Comparison of ENCODE assay signal across 8 cellular contexts in genomic region chr12:68613209-68613904, GRCh38. TPM values are rescaled to one million over a fixed set of nuclear protein-coding genes. Genes with fewer than 3 reads are reported as not detected.
A peak's percentile ranks its signal among the peaks of the same experiment; 100 is the strongest.
DNase-seq lines count a peak whose midpoint lies in the region; ATAC-seq lines count a peak whose summit lies in the region.

No MANE protein-coding gene starts in this region.

- peaks cover 71% of the 10 kb centered on the region for H3K36me3 Mint-ChIP-seq in activated T-helper 17 cell treated with anti-CD3 and anti-CD28 coated beads, Interleukin-2, amount 50 U/mL, for 72 hours (ENCODE audit: low read depth)
- H3K36me3 Mint-ChIP-seq in immature natural killer cell = peaks cover 21 to 24% (median 21%) of the 10 kb centered on the region in 3 donors
- peaks cover 13 to 28% of the 10 kb centered on the region in 2 donors for H3K36me3 Mint-ChIP-seq in stimulated activated naive B cell treated with anti-CD40 and anti-IgM and Interleukin-4, amounts not matched to agents 10 μg/mL and 1 μg/mL and 100 μg/mL, for 72 hours

- H3K27me3 Mint-ChIP-seq in activated T-helper 17 cell treated with anti-CD3 and anti-CD28 coated beads, Interleukin-2, amount 50 U/mL, for 72 hours = no peaks in the 10 kb centered on the region
- H3K27me3 Mint-ChIP-seq in immature natural killer cell (ENCODE audit: low read depth in 3 of 3) = peaks cover 12 to 29% (median 16%) of the 10 kb centered on the region in 3 donors
- no peaks in the 10 kb centered on the region for H3K27me3 Mint-ChIP-seq in stimulated activated naive B cell treated with anti-CD40 and anti-IgM and Interleukin-4, amounts not matched to agents 10 μg/mL and 1 μg/mL and 100 μg/mL, for 72 hours

- peaks cover 25% of the 10 kb centered on the region for H3K4me1 Mint-ChIP-seq in activated T-helper 17 cell treated with anti-CD3 and anti-CD28 coated beads, Interleukin-2, amount 50 U/mL, for 72 hours
- H3K4me1 Mint-ChIP-seq in immature natural killer cell = peaks cover 61 to 66% of the 10 kb centered on the region in 2 donors
- H3K4me1 Mint-ChIP-seq in stimulated activated naive B cell treated with anti-CD40 and anti-IgM and Interleukin-4, amounts not matched to agents 10 μg/mL and 1 μg/mL and 100 μg/mL, for 72 hours = peaks cover 19 to 45% of the 10 kb centered on the region in 2 donors

- no peaks in the 10 kb centered on the region for H3K9me2 ChIP-seq in Karpas-422 (replicated peaks; ENCODE audit: insufficient read depth, low read length)

- H3K27me3 ChIP-seq in Karpas-422 (ENCODE audit: low read length) = no peaks in the 10 kb centered on the region

- ATAC-seq in activated T-helper 17 cell treated with anti-CD3 and anti-CD28 coated beads, Interleukin-2, amount 50 U/mL, for 72 hours (replicated peaks) = peak; percentile 14
- ATAC-seq in stimulated activated naive B cell treated with anti-CD40 and anti-IgM and Interleukin-4, amounts not matched to agents 10 μg/mL and 1 μg/mL and 100 μg/mL, for 72 hours (replicated peaks) = no peak
- no peak for ATAC-seq in GM21390 (IDR thresholded peaks at IDR 0.05; ENCODE audit: unreplicated experiment)

- peaks cover 5% of the 10 kb centered on the region; the same call in 1 of the 2 replicates for H3K36me3 ChIP-seq in Karpas-422 (ENCODE audit: insufficient read depth, low read length)

- H3K27ac Mint-ChIP-seq in activated T-helper 17 cell treated with anti-CD3 and anti-CD28 coated beads, Interleukin-2, amount 50 U/mL, for 72 hours = peak overlapping the region; percentile 100
- H3K27ac Mint-ChIP-seq in immature natural killer cell = peak overlapping the region; percentile 92 to 97 (median 94)
- peak overlapping the region; percentile 72 for H3K27ac Mint-ChIP-seq in stimulated activated naive B cell treated with anti-CD40 and anti-IgM and Interleukin-4, amounts not matched to agents 10 μg/mL and 1 μg/mL and 100 μg/mL, for 72 hours

- H3K9me3 ChIP-seq in Karpas-422 (ENCODE audit: low read length) = no peaks in the 10 kb centered on the region

- peak overlapping the region; percentile 95 for H3K9ac ChIP-seq in Karpas-422 (ENCODE audit: low read length)

- peak overlapping the region; percentile 78 for H3K27ac ChIP-seq in Karpas-422 (ENCODE audit: low read length)

- peaks cover 72% of the 10 kb centered on the region for H3K79me2 ChIP-seq in Karpas-422 (ENCODE audit: low read length)

- H3K4me3 ChIP-seq in Karpas-422 (ENCODE audit: low read length) = peak overlapping the region; percentile 96

- H4K20me1 ChIP-seq in Karpas-422 (ENCODE audit: insufficient read depth, low read depth, low read length) = peaks cover 32% of the 10 kb centered on the region

- H3K9me3 Mint-ChIP-seq in activated T-helper 17 cell treated with anti-CD3 and anti-CD28 coated beads, Interleukin-2, amount 50 U/mL, for 72 hours = no peaks in the 10 kb centered on the region
- no peaks in the 10 kb centered on the region for H3K9me3 Mint-ChIP-seq in immature natural killer cell
- H3K9me3 Mint-ChIP-seq in stimulated activated naive B cell treated with anti-CD40 and anti-IgM and Interleukin-4, amounts not matched to agents 10 μg/mL and 1 μg/mL and 100 μg/mL, for 72 hours = no peaks in the 10 kb centered on the region

- H3K4me3 Mint-ChIP-seq in activated T-helper 17 cell treated with anti-CD3 and anti-CD28 coated beads, Interleukin-2, amount 50 U/mL, for 72 hours = peak overlapping the region; percentile 98
- H3K4me3 Mint-ChIP-seq in immature natural killer cell = peak overlapping the region; percentile 92 to 98 (median 96)
- peak overlapping the region; percentile 93 to 98 for H3K4me3 Mint-ChIP-seq in stimulated activated naive B cell treated with anti-CD40 and anti-IgM and Interleukin-4, amounts not matched to agents 10 μg/mL and 1 μg/mL and 100 μg/mL, for 72 hours

- H2AFZ ChIP-seq in Karpas-422 (ENCODE audit: low read length) = no peak overlapping the region

- peak overlapping the region; percentile 93 for H3K4me2 ChIP-seq in Karpas-422 (ENCODE audit: low read depth, low read length, poor library complexity, severe bottlenecking)

- DNase-seq in Karpas-422 (peak; percentile 40), immature natural killer cell (peak in 2 of 3 donors; percentile 38 to 45), Ammon's horn (ENCODE audit: low spot score) (no peak), superior temporal gyrus (ENCODE audit: extremely low spot score) (no peak), SW 1271 (lab: John Stamatoyannopoulos, UW) (no peak)
- no peak for DNase-seq in stimulated activated naive B cell treated with anti-CD40 and anti-IgM and Interleukin-4, amounts not matched to agents 10 μg/mL and 1 μg/mL and 100 μg/mL, for 72 hours

- peaks cover 55% of the 10 kb centered on the region for H3K4me1 ChIP-seq in Karpas-422 (ENCODE audit: low read length)

RNA-seq across cellular contexts. Expression of gene RAP1B, which starts 2.7 kb away (rescaled TPM):
- 95.4 and 153 TPM in 2 replicates for total RNA-seq in Karpas-422 (2014; rRNA removed; shearing (Covaris generic); ENCODE audit: low replicate concordance)
- total RNA-seq in activated T-helper 17 cell treated with anti-CD3 and anti-CD28 coated beads, Interleukin-2, amount 50 U/mL, for 72 hours = 100 to 1,000 TPM; 158 to 238 TPM
- 1,000 to 10,000 TPM; 1,248 to 1,847 (median 1,256) TPM for polyA plus RNA-seq in immature natural killer cell

Comparison
In these comparisons a context has a peak if more than half of its experiments do, and no peak if none do; other contexts are left out.
1. DNase-seq: peak in Karpas-422 (single experiment) and immature natural killer cell (2 of 3); none in stimulated activated naive B cell treated with anti-CD40 and anti-IgM and Interleukin-4, amounts not matched to agents 10 μg/mL and 1 μg/mL and 100 μg/mL, for 72 hours (single experiment), Ammon's horn (single experiment), superior temporal gyrus (single experiment) and SW 1271 (0 of 2).
2. Peak in every context shown above with its lines, with median percentiles within 50 percentile points of each other: H3K27ac Mint-ChIP-seq and H3K4me3 Mint-ChIP-seq.